In the genomic region with DNA sequence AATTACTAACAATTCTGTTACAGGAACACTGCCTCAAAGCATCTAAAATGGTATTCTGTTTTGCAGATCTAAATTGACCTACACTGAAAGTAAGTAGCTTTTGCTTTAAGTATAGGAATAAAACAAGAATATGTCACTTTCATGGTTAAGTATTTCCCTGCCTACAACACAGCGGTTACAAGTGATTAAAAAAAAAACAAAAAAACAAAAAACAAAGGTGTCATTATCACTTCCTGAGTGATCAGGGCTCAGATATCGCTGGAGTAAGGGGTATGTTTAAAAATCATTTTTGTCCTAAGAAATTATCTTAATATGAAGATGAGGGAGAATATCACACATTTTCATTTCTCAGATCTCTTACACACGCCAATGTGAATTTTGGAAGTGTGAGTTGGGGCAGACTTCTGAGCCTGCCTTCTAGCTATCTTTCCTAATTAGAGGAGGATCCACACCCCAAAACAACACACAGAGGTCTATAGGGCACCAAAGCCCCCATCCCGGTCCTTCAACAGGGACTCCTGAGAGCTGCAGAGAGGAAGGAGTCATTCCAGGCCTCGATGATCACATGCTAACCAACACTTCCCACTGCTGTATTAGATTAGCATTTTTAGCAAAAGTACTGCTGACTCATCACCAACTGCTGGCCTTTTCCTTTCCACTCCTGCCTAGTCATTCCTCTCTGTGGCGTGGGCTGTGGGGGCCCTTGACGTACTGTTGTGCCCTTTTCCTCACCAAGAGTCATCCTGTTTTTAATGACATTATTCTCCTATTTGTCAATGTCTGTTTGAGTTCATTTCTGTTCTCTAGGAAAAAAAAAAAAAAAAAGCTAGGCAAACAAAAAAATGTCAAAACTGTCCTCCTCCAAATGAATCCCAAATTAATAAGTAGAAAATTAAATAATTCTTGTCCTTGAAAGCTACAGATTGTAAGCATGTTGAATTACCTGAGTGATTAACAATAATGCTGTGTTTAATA, we compare ENCODE assay signal across 1 cellular context.
TF ChIP-seq lines count a peak whose summit lies in the region.

No MANE protein-coding gene starts in this region.

TF ChIP-seq in K562, 482 proteins besides CTCF, POLR2A, EP300 and RAD21 (continued from another document and continues in another):
- TF ChIP-seq, protein P1, sequence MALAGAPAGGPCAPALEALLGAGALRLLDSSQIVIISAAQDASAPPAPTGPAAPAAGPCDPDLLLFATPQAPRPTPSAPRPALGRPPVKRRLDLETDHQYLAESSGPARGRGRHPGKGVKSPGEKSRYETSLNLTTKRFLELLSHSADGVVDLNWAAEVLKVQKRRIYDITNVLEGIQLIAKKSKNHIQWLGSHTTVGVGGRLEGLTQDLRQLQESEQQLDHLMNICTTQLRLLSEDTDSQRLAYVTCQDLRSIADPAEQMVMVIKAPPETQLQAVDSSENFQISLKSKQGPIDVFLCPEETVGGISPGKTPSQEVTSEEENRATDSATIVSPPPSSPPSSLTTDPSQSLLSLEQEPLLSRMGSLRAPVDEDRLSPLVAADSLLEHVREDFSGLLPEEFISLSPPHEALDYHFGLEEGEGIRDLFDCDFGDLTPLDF (CRISPR knock-in tag; IDR thresholded peaks at IDR 0.05) = no peak
- TF ChIP-seq MCM2 (IDR thresholded peaks at IDR 0.05; ENCODE audit: low read depth) (no peak), ZNF830 (CRISPR knock-in tag; IDR thresholded peaks at IDR 0.05) (no peak), CBFB (CRISPR knock-in tag; IDR thresholded peaks at IDR 0.05) (no peak), RB1 (IDR thresholded peaks at IDR 0.05; ENCODE audit: low read depth) (no peak), ZNF584 (CRISPR knock-in tag; IDR thresholded peaks at IDR 0.05; ENCODE audit: low read depth) (peak; percentile 91), HNRNPUL1 (IDR thresholded peaks at IDR 0.05; ENCODE audit: low read length) (no peak), ZNF174 (CRISPR knock-in tag; IDR thresholded peaks at IDR 0.05) (0 out of 2 replicates have a peak, but pooled peaks have one; percentile 51), DACH1 (IDR thresholded peaks at IDR 0.05; ENCODE audit: partially characterized antibody) (no peak), GABPB1 (CRISPR knock-in tag; IDR thresholded peaks at IDR 0.05) (no peak), FOXJ3 (CRISPR knock-in tag; IDR thresholded peaks at IDR 0.05) (no peak), RBM39 (optimal IDR thresholded peaks at IDR 0.05; ENCODE audit: low read depth, low read length) (no peak), FOXA3 (CRISPR knock-in tag; conservative IDR thresholded peaks at IDR 0.05 in 1 of 2, IDR thresholded peaks at IDR 0.05 in 1 of 2) (no peak), TAF7 (tag; IDR thresholded peaks at IDR 0.05) (0 out of 2 replicates have a peak, but pooled peaks have one; percentile 36), ZNF408 (CRISPR knock-in tag; IDR thresholded peaks at IDR 0.05; ENCODE audit: low read depth) (no peak), TSC22D4 (tag; IDR thresholded peaks at IDR 0.05) (no peak), ZNF239 (CRISPR knock-in tag; IDR thresholded peaks at IDR 0.05) (no peak; the same call in 1 of the 2 replicates), KHSRP (IDR thresholded peaks at IDR 0.05) (no peak; the same call in 1 of the 2 replicates), FOXK1 (CRISPR knock-in tag; IDR thresholded peaks at IDR 0.05; ENCODE audit: borderline replicate concordance) (no peak), ZNF354B (CRISPR knock-in tag; IDR thresholded peaks at IDR 0.05) (0 out of 2 replicates have a peak, but pooled peaks have one; percentile 28), FOXA1 (IDR thresholded peaks at IDR 0.05; ENCODE audit: borderline replicate concordance) (no peak), ZNF76 (CRISPR knock-in tag; IDR thresholded peaks at IDR 0.05; ENCODE audit: borderline replicate concordance) (0 out of 2 replicates have a peak, but pooled peaks have one; percentile 70), SREBF1 (IDR thresholded peaks at IDR 0.05; ENCODE audit: borderline replicate concordance, low read depth, low read length) (no peak), ZNF699 (CRISPR knock-in tag; IDR thresholded peaks at IDR 0.05; ENCODE audit: insufficient replicate concordance) (no peak), HNRNPL (IDR thresholded peaks at IDR 0.05; ENCODE audit: low read depth, low read length) (no peak), ZNF507 (tag; conservative IDR thresholded peaks at IDR 0.05) (no peak)
- TF ChIP-seq, protein P2, sequence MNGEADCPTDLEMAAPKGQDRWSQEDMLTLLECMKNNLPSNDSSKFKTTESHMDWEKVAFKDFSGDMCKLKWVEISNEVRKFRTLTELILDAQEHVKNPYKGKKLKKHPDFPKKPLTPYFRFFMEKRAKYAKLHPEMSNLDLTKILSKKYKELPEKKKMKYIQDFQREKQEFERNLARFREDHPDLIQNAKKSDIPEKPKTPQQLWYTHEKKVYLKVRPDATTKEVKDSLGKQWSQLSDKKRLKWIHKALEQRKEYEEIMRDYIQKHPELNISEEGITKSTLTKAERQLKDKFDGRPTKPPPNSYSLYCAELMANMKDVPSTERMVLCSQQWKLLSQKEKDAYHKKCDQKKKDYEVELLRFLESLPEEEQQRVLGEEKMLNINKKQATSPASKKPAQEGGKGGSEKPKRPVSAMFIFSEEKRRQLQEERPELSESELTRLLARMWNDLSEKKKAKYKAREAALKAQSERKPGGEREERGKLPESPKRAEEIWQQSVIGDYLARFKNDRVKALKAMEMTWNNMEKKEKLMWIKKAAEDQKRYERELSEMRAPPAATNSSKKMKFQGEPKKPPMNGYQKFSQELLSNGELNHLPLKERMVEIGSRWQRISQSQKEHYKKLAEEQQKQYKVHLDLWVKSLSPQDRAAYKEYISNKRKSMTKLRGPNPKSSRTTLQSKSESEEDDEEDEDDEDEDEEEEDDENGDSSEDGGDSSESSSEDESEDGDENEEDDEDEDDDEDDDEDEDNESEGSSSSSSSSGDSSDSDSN (IDR thresholded peaks at IDR 0.05; ENCODE audit: borderline replicate concordance in 1 of 2, low read depth in 2 of 2, low read length in 2 of 2) = no peak
- TF ChIP-seq, protein P3, sequence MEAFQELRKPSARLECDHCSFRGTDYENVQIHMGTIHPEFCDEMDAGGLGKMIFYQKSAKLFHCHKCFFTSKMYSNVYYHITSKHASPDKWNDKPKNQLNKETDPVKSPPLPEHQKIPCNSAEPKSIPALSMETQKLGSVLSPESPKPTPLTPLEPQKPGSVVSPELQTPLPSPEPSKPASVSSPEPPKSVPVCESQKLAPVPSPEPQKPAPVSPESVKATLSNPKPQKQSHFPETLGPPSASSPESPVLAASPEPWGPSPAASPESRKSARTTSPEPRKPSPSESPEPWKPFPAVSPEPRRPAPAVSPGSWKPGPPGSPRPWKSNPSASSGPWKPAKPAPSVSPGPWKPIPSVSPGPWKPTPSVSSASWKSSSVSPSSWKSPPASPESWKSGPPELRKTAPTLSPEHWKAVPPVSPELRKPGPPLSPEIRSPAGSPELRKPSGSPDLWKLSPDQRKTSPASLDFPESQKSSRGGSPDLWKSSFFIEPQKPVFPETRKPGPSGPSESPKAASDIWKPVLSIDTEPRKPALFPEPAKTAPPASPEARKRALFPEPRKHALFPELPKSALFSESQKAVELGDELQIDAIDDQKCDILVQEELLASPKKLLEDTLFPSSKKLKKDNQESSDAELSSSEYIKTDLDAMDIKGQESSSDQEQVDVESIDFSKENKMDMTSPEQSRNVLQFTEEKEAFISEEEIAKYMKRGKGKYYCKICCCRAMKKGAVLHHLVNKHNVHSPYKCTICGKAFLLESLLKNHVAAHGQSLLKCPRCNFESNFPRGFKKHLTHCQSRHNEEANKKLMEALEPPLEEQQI (IDR thresholded peaks at IDR 0.05) = peak; percentile 88
- TF ChIP-seq, protein P4, sequence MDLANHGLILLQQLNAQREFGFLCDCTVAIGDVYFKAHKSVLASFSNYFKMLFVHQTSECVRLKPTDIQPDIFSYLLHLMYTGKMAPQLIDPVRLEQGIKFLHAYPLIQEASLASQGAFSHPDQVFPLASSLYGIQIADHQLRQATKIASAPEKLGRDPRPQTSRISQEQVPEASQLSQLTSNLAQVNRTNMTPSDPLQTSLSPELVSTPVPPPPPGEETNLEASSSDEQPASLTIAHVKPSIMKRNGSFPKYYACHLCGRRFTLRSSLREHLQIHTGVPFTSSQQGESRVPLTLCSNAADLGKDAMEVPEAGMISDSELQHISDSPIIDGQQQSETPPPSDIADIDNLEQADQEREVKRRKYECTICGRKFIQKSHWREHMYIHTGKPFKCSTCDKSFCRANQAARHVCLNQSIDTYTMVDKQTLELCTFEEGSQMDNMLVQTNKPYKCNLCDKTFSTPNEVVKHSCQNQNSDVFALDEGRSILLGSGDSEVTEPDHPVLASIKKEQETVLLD (IDR thresholded peaks at IDR 0.05) = peak; percentile 56; the same call in 1 of the 2 replicates
- TF ChIP-seq, protein P5, sequence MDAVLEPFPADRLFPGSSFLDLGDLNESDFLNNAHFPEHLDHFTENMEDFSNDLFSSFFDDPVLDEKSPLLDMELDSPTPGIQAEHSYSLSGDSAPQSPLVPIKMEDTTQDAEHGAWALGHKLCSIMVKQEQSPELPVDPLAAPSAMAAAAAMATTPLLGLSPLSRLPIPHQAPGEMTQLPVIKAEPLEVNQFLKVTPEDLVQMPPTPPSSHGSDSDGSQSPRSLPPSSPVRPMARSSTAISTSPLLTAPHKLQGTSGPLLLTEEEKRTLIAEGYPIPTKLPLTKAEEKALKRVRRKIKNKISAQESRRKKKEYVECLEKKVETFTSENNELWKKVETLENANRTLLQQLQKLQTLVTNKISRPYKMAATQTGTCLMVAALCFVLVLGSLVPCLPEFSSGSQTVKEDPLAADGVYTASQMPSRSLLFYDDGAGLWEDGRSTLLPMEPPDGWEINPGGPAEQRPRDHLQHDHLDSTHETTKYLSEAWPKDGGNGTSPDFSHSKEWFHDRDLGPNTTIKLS (IDR thresholded peaks at IDR 0.05; ENCODE audit: borderline replicate concordance, low read depth) = peak; percentile 67; the same call in 1 of the 2 replicates
- TF ChIP-seq, protein P6, sequence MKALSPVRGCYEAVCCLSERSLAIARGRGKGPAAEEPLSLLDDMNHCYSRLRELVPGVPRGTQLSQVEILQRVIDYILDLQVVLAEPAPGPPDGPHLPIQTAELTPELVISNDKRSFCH (CRISPR knock-in tag; IDR thresholded peaks at IDR 0.05) = no peak
- TF ChIP-seq, protein P6 (tag; IDR thresholded peaks at IDR 0.05) = peak; percentile 83
- TF ChIP-seq, protein P7, sequence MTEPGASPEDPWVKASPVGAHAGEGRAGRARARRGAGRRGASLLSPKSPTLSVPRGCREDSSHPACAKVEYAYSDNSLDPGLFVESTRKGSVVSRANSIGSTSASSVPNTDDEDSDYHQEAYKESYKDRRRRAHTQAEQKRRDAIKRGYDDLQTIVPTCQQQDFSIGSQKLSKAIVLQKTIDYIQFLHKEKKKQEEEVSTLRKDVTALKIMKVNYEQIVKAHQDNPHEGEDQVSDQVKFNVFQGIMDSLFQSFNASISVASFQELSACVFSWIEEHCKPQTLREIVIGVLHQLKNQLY (CRISPR knock-in tag; conservative IDR thresholded peaks at IDR 0.05) = no peak
- TF ChIP-seq, protein P8, sequence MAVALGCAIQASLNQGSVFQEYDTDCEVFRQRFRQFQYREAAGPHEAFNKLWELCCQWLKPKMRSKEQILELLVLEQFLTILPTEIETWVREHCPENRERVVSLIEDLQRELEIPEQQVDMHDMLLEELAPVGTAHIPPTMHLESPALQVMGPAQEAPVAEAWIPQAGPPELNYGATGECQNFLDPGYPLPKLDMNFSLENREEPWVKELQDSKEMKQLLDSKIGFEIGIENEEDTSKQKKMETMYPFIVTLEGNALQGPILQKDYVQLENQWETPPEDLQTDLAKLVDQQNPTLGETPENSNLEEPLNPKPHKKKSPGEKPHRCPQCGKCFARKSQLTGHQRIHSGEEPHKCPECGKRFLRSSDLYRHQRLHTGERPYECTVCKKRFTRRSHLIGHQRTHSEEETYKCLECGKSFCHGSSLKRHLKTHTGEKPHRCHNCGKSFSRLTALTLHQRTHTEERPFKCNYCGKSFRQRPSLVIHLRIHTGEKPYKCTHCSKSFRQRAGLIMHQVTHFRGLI (CRISPR knock-in tag; IDR thresholded peaks at IDR 0.05) = peak; percentile 61; the same call in 1 of the 2 replicates
- TF ChIP-seq, protein P9, sequence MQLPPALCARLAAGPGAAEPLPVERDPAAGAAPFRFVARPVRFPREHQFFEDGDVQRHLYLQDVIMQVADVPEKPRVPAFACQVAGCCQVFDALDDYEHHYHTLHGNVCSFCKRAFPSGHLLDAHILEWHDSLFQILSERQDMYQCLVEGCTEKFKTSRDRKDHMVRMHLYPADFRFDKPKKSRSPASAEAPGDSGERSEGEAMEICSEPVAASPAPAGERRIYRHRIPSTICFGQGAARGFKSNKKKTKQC (CRISPR knock-in tag; IDR thresholded peaks at IDR 0.05) = no peak
- TF ChIP-seq, protein P10, sequence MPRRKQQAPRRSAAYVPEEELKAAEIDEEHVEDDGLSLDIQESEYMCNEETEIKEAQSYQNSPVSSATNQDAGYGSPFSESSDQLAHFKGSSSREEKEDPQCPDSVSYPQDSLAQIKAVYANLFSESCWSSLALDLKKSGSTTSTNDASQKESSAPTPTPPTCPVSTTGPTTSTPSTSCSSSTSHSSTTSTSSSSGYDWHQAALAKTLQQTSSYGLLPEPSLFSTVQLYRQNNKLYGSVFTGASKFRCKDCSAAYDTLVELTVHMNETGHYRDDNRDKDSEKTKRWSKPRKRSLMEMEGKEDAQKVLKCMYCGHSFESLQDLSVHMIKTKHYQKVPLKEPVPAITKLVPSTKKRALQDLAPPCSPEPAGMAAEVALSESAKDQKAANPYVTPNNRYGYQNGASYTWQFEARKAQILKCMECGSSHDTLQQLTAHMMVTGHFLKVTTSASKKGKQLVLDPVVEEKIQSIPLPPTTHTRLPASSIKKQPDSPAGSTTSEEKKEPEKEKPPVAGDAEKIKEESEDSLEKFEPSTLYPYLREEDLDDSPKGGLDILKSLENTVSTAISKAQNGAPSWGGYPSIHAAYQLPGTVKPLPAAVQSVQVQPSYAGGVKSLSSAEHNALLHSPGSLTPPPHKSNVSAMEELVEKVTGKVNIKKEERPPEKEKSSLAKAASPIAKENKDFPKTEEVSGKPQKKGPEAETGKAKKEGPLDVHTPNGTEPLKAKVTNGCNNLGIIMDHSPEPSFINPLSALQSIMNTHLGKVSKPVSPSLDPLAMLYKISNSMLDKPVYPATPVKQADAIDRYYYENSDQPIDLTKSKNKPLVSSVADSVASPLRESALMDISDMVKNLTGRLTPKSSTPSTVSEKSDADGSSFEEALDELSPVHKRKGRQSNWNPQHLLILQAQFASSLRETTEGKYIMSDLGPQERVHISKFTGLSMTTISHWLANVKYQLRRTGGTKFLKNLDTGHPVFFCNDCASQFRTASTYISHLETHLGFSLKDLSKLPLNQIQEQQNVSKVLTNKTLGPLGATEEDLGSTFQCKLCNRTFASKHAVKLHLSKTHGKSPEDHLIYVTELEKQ (CRISPR knock-in tag; IDR thresholded peaks at IDR 0.05) = no peak
- TF ChIP-seq, protein P11, sequence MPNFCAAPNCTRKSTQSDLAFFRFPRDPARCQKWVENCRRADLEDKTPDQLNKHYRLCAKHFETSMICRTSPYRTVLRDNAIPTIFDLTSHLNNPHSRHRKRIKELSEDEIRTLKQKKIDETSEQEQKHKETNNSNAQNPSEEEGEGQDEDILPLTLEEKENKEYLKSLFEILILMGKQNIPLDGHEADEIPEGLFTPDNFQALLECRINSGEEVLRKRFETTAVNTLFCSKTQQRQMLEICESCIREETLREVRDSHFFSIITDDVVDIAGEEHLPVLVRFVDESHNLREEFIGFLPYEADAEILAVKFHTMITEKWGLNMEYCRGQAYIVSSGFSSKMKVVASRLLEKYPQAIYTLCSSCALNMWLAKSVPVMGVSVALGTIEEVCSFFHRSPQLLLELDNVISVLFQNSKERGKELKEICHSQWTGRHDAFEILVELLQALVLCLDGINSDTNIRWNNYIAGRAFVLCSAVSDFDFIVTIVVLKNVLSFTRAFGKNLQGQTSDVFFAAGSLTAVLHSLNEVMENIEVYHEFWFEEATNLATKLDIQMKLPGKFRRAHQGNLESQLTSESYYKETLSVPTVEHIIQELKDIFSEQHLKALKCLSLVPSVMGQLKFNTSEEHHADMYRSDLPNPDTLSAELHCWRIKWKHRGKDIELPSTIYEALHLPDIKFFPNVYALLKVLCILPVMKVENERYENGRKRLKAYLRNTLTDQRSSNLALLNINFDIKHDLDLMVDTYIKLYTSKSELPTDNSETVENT (CRISPR knock-in tag; IDR thresholded peaks at IDR 0.05) = no peak
